ENCODE assay signal across 2 cellular contexts in genomic region chr12:55724226-55724939, GRCh38.
TF ChIP-seq lines count a peak whose summit lies in the region.

No MANE protein-coding gene starts in this region.

TF ChIP-seq in Ishikawa, 13 proteins besides CTCF, POLR2A, EP300 and RAD21 (continued from another document):
- TF ChIP-seq YY1 (IDR thresholded peaks at IDR 0.05; ENCODE audit: low read depth) (no peak), ZBTB7A (IDR thresholded peaks at IDR 0.05; ENCODE audit: low read depth) (no peak), REST (IDR thresholded peaks at IDR 0.05; ENCODE audit: low read depth) (no peak)
TF ChIP-seq in Ishikawa: peak in this region for 0.

TF ChIP-seq in SK-N-SH, 30 proteins besides CTCF, POLR2A, EP300 and RAD21 (continued from another document):
- TF ChIP-seq REST (IDR thresholded peaks at IDR 0.05; ENCODE audit: low read depth, low read length) (no peak), MXI1 (IDR thresholded peaks at IDR 0.05; ENCODE audit: low read depth, low read length) (no peak), CHD2 (IDR thresholded peaks at IDR 0.05; ENCODE audit: low read length, partially characterized antibody) (no peak), SIN3A (IDR thresholded peaks at IDR 0.05; ENCODE audit: borderline replicate concordance, low read depth, low read length) (0 out of 2 replicates have a peak, but pooled peaks have one; percentile 19), USF2 (IDR thresholded peaks at IDR 0.05; ENCODE audit: borderline replicate concordance, low read depth, low read length) (no peak), GATA2 (CRISPR knock-in tag; IDR thresholded peaks at IDR 0.05) (no peak), SMC3 (IDR thresholded peaks at IDR 0.05; ENCODE audit: low read depth, low read length) (peak; percentile 74), FOSL2 (IDR thresholded peaks at IDR 0.05; ENCODE audit: borderline replicate concordance, low read depth) (no peak)
